ENCODE assay signal across 1 cellular context in genomic region chr18:44771957-44772917, GRCh38.
TF ChIP-seq lines count a peak whose summit lies in the region.

No MANE protein-coding gene starts in this region.

TF ChIP-seq in liver, 16 proteins besides CTCF, POLR2A, EP300 and RAD21 (continued from another document):
- TF ChIP-seq REST (IDR thresholded peaks at IDR 0.05), result peak; percentile 52
- TF ChIP-seq ZBTB33 (IDR thresholded peaks at IDR 0.05), result peak; percentile 60
- peak; percentile 77 to 85 for TF ChIP-seq HNF4A (conservative IDR thresholded peaks at IDR 0.05)
- TF ChIP-seq RXRA (IDR thresholded peaks at IDR 0.05), result peak; percentile 88 to 91
- no peak for TF ChIP-seq TAF1 (conservative IDR thresholded peaks at IDR 0.05)
- TF ChIP-seq ATF3 (IDR thresholded peaks at IDR 0.05), result no peak
- peak; percentile 30 for TF ChIP-seq HNF4G (IDR thresholded peaks at IDR 0.05)
- peak; percentile 74 for TF ChIP-seq NR2F2 (IDR thresholded peaks at IDR 0.05)
